18 cellular contexts compared by ENCODE assay signal in genomic region chr16:28532940-28533647, GRCh38. TPM values are rescaled to one million over a fixed set of nuclear protein-coding genes. Genes with fewer than 3 reads are reported as not detected.
DNase-seq lines count a peak whose midpoint lies in the region; ATAC-seq and TF ChIP-seq lines count a peak whose summit lies in the region.
"Had no signal": no experiment of that assay in that cellular context is flagged by ENCODE, and none has a peak within 500 bp of the region (broad histone marks: within the 10 kb centered on the region; RNA-seq: fewer than 3 reads in every experiment).

No MANE protein-coding gene starts in this region.

- TF ChIP-seq CTCF in spleen (IDR thresholded peaks at IDR 0.05 in 8 of 11, conservative IDR thresholded peaks at IDR 0.05 in 3 of 11), result no peak

- H3K27ac ChIP-seq in CD8-positive, alpha-beta memory T cell (ENCODE audit: low read depth, low read length), result no peak overlapping the region
- peak overlapping the region in 5 of 8 donors; percentile 17 to 80 (median 76) for H3K27ac ChIP-seq in spleen

- H3K36me3 ChIP-seq in CD8-positive, alpha-beta memory T cell (ENCODE audit: insufficient read depth, low read length), result no peaks in the 10 kb centered on the region
- no peaks in the 10 kb centered on the region for H3K36me3 ChIP-seq in spleen

- no peaks in the 10 kb centered on the region for H3K9me3 Mint-ChIP-seq in CD8-positive, alpha-beta memory T cell
- H3K9me3 Mint-ChIP-seq: activated T-cell treated with anti-CD3 and anti-CD28 coated beads, Interleukin-2, amount 50 U/mL, for 72 hours; immature natural killer cell had no signal

- H3K9me3 ChIP-seq in CD8-positive, alpha-beta memory T cell (ENCODE audit: low read length), result no peaks in the 10 kb centered on the region
- H3K9me3 ChIP-seq in T-helper 17 cell (ENCODE audit: control insufficient read depth, low read length, poor library complexity, severe bottlenecking) (no peaks in the 10 kb centered on the region), spleen (no peaks in the 10 kb centered on the region)

- intact Hi-C loops in left colon (cut with DNase I, micrococcal nuclease) (no loop called here), spleen (cut with DNase I; ENCODE audit: low total_unique reads) (no loop called here)

- no peak for DNase-seq in CD8-positive, alpha-beta memory T cell
- DNase-seq in T-helper 17 cell (no peak), left colon (no peak), spleen (no peak), NCI-H510A (lab: John Stamatoyannopoulos, UW) (no peak), NCI-H1092 treated with DMSO at 0.1 percent for 48 hours (lab: John Stamatoyannopoulos, UW) (no peak), NCI-H82 treated with DMSO at 0.1 percent for 48 hours (lab: John Stamatoyannopoulos, UW; ENCODE audit: unreplicated experiment) (no peak), activated gamma-delta T cell treated with Interleukin-2 at 50 U/mL for 16 hours (no peak)
- DNase-seq: activated CD4-positive, alpha-beta T cell treated with anti-CD3 and anti-CD28 coated beads for 48 hours; activated T-cell treated with anti-CD3 and anti-CD28 coated beads, Interleukin-2, amount 50 U/mL, for 72 hours; GDM1; immature natural killer cell; NCI-H1105; NCI-H446 treated with DMSO at 0.1 percent for 48 hours; stimulated activated CD4-positive, alpha-beta T cell treated with anti-CD3 and anti-CD28 coated beads, Interleukin-1b, Interleukin-23, amount 100 ng/mL, for 48 hours; T-helper 2 cell had no signal

- no peaks in the 10 kb centered on the region for H3K27me3 ChIP-seq in CD8-positive, alpha-beta memory T cell (ENCODE audit: insufficient read depth, low read length, poor library complexity, severe bottlenecking)
- H3K27me3 ChIP-seq in spleen (replicated peaks in 1 of 7), result peaks cover 0 to 6% (median 0%) of the 10 kb centered on the region in 7 donors

- TF ChIP-seq POLR2A in spleen (IDR thresholded peaks at IDR 0.05), result no peak

- no peak overlapping the region for H3K4me3 ChIP-seq in CD8-positive, alpha-beta memory T cell (ENCODE audit: low read length)
- no peak overlapping the region for H3K4me3 ChIP-seq in spleen

- H3K27me3 Mint-ChIP-seq in CD8-positive, alpha-beta memory T cell, result peaks cover 0 to 2% of the 10 kb centered on the region in 2 donors
- no peaks in the 10 kb centered on the region for H3K27me3 Mint-ChIP-seq in T-helper 17 cell

- CTCF ChIA-PET in CD8-positive, alpha-beta memory T cell (lab: Charles Lee), result no interaction called here

- H3K4me3 Mint-ChIP-seq in CD8-positive, alpha-beta memory T cell, result peak overlapping the region in 2 of 7 donors; percentile 6 to 44
- peak overlapping the region; percentile 75 for H3K4me3 Mint-ChIP-seq in T-helper 17 cell
- H3K4me3 Mint-ChIP-seq: activated T-cell treated with anti-CD3 and anti-CD28 coated beads, Interleukin-2, amount 50 U/mL, for 72 hours; immature natural killer cell had no signal

- WGBS in spleen, 5 donors, result 87 to 98% (median 96%) methylated on average over 5 of the region's 5 CpGs

- H3K27ac Mint-ChIP-seq in CD8-positive, alpha-beta memory T cell, result peak overlapping the region in 6 of 8 donors; percentile 36 to 77 (median 68)
- peak overlapping the region; percentile 92 for H3K27ac Mint-ChIP-seq in T-helper 17 cell
- H3K27ac Mint-ChIP-seq: activated T-cell treated with anti-CD3 and anti-CD28 coated beads, Interleukin-2, amount 50 U/mL, for 72 hours had no signal

- peaks cover 0 to 7% (median 0%) of the 10 kb centered on the region in 3 donors for H3K36me3 Mint-ChIP-seq in CD8-positive, alpha-beta memory T cell
- peaks cover 2% of the 10 kb centered on the region for H3K36me3 Mint-ChIP-seq in T-helper 17 cell (ENCODE audit: low read depth)

- peaks cover 17% of the 10 kb centered on the region for H3K4me1 ChIP-seq in CD8-positive, alpha-beta memory T cell (ENCODE audit: insufficient read depth, low read length)
- H3K4me1 ChIP-seq in spleen, result peaks cover 0 to 43% (median 28%) of the 10 kb centered on the region in 6 donors

- POLR2A ChIA-PET in CD8-positive, alpha-beta memory T cell (lab: Charles Lee), result no interaction called here

- H3K4me1 Mint-ChIP-seq in CD8-positive, alpha-beta memory T cell, result peaks cover 38 to 51% (median 45%) of the 10 kb centered on the region in 3 donors
- H3K4me1 Mint-ChIP-seq in T-helper 17 cell, result peaks cover 32% of the 10 kb centered on the region

- ATAC-seq in T-helper 17 cell, result no peak
- ATAC-seq in left colon, result peak; percentile 34
- ATAC-seq: activated T-cell treated with anti-CD3 and anti-CD28 coated beads, Interleukin-2, amount 50 U/mL, for 72 hours had no signal

RNA-seq across cellular contexts. Expression of gene NUPR1, which starts 5.7 kb away (rescaled TPM):
- not detected for total RNA-seq in CD8-positive, alpha-beta memory T cell
- not detected for polyA plus RNA-seq in CD8-positive, alpha-beta memory T cell
- under 1 TPM; 0.07 to 0.13 TPM for total RNA-seq in T-helper 17 cell
- 100 to 1,000 TPM in 1 of 2 donors, 10 to 100 TPM in 1; 52.2 to 106 TPM for total RNA-seq in left colon
- 10 to 100 TPM in 5 of 7 donors, 1 to 10 TPM in 2; 2.7 to 29.8 (median 16.1) TPM for total RNA-seq in spleen
- polyA plus RNA-seq in spleen, result 10 to 100 TPM; 16.4 to 53.7 (median 28.4) TPM
- total RNA-seq: activated T-cell treated with anti-CD3 and anti-CD28 coated beads, Interleukin-2, amount 50 U/mL, for 72 hours had no signal
- polyA plus RNA-seq: immature natural killer cell had no signal

RNA-seq across cellular contexts. Expression of gene SGF29, which starts 20.6 kb away (rescaled TPM):
- 10 to 100 TPM; 37.9 to 39.8 TPM for total RNA-seq in CD8-positive, alpha-beta memory T cell
- 56.9 TPM for polyA plus RNA-seq in CD8-positive, alpha-beta memory T cell
- total RNA-seq in T-helper 17 cell, result 10 to 100 TPM; 49.7 to 53.7 TPM
- 10 to 100 TPM; 21.7 to 26.4 TPM for total RNA-seq in left colon
- 10 to 100 TPM; 22.9 to 35.1 (median 26.7) TPM for total RNA-seq in spleen
- polyA plus RNA-seq in spleen, result 10 to 100 TPM; 27.2 to 31.7 (median 27.8) TPM

RNA-seq across cellular contexts. Expression of gene IL27, which starts 26.5 kb away (rescaled TPM):
- not detected for total RNA-seq in CD8-positive, alpha-beta memory T cell
- polyA plus RNA-seq in CD8-positive, alpha-beta memory T cell, result not detected
- total RNA-seq in T-helper 17 cell, result not detected
- total RNA-seq in left colon, result not detected
- 1 to 10 TPM in 5 of 7 donors, under 1 TPM in 1, not detected in 1; 0.79 to 3.9 (median 1.7) TPM for total RNA-seq in spleen
- 1 to 10 TPM in 1 of 3 donors, under 1 TPM in 2; 0.15 to 1.6 (median 0.61) TPM for polyA plus RNA-seq in spleen
- total RNA-seq: activated T-cell treated with anti-CD3 and anti-CD28 coated beads, Interleukin-2, amount 50 U/mL, for 72 hours; frontal cortex; pulmonary artery endothelial cell had no signal
- polyA plus RNA-seq: immature natural killer cell had no signal

RNA-seq across cellular contexts. Expression of gene APOBR, which starts 38.7 kb away (rescaled TPM):
- 1 to 10 TPM; 7.7 to 8.0 TPM for total RNA-seq in CD8-positive, alpha-beta memory T cell
- 4.9 TPM for polyA plus RNA-seq in CD8-positive, alpha-beta memory T cell
- total RNA-seq in T-helper 17 cell, result 10 to 100 TPM; 12.6 to 13.6 TPM
- 10 to 100 TPM; 49.8 to 96.0 TPM for total RNA-seq in left colon
- total RNA-seq in spleen, result 10 to 100 TPM; 21.4 to 58.4 (median 25.7) TPM
- polyA plus RNA-seq in spleen, result 10 to 100 TPM in 2 of 3 donors, 1 to 10 TPM in 1; 3.3 to 15.7 (median 12.7) TPM
- total RNA-seq: pulmonary artery endothelial cell had no signal

RNA-seq across cellular contexts. Expression of gene CLN3, which starts 41.2 kb away (rescaled TPM):
- total RNA-seq in CD8-positive, alpha-beta memory T cell, result 10 to 100 TPM; 32.5 to 38.2 TPM
- polyA plus RNA-seq in CD8-positive, alpha-beta memory T cell, result 36.1 TPM
- total RNA-seq in T-helper 17 cell (10 to 100 TPM; 44.6 to 57.1 TPM), left colon (100 to 1,000 TPM in 1 of 2 donors, 10 to 100 TPM in 1; 84.0 to 142 TPM), spleen (10 to 100 TPM; 32.5 to 44.1 (median 38.3) TPM)
- polyA plus RNA-seq in spleen, result 10 to 100 TPM; 21.1 to 30.7 (median 29.9) TPM
